9 cellular contexts compared by ENCODE assay signal in genomic region chr2:31980674-31981356, GRCh38. TPM values are rescaled to one million over a fixed set of nuclear protein-coding genes. Genes with fewer than 3 reads are reported as not detected.
DNase-seq lines count a peak whose midpoint lies in the region; ATAC-seq lines count a peak whose summit lies in the region.
"Had no signal": no experiment of that assay in that cellular context is flagged by ENCODE, and none has a peak within 500 bp of the region (broad histone marks: within the 10 kb centered on the region; RNA-seq: fewer than 3 reads in every experiment).

No MANE protein-coding gene starts in this region.

- POLR2A ChIA-PET in CD8-positive, alpha-beta memory T cell (lab: Charles Lee): no interaction called here

- H3K27ac ChIP-seq in CD8-positive, alpha-beta memory T cell (ENCODE audit: low read depth, low read length): no peak overlapping the region

- H3K27me3 Mint-ChIP-seq in CD8-positive, alpha-beta memory T cell: no peaks in the 10 kb centered on the region

- CTCF ChIA-PET in CD8-positive, alpha-beta memory T cell (lab: Charles Lee): no interaction called here

- H3K9me3 Mint-ChIP-seq in CD8-positive, alpha-beta memory T cell: no peaks in the 10 kb centered on the region

- H3K36me3 Mint-ChIP-seq in CD8-positive, alpha-beta memory T cell: peaks cover 0 to 10% (median 9%) of the 10 kb centered on the region in 3 donors

- no peaks in the 10 kb centered on the region for H3K36me3 ChIP-seq in CD8-positive, alpha-beta memory T cell (ENCODE audit: insufficient read depth, low read length)

- H3K4me3 ChIP-seq in CD8-positive, alpha-beta memory T cell (ENCODE audit: low read length): no peak overlapping the region
- H3K4me3 ChIP-seq: lung had no signal

- peaks cover 15% of the 10 kb centered on the region for H3K4me1 ChIP-seq in CD8-positive, alpha-beta memory T cell (ENCODE audit: insufficient read depth, low read length)

- H3K27me3 ChIP-seq in CD8-positive, alpha-beta memory T cell (ENCODE audit: insufficient read depth, low read length, poor library complexity, severe bottlenecking): no peaks in the 10 kb centered on the region

- H3K4me3 Mint-ChIP-seq in CD8-positive, alpha-beta memory T cell: peak overlapping the region in 3 of 7 donors; percentile 5 to 29 (median 10)

- DNase-seq in CD8-positive, alpha-beta memory T cell: peak in 1 of 5 donors; percentile 26
- DNase-seq in SIG-M5 (lab: John Stamatoyannopoulos, UW) (peak; percentile 50), globus pallidus (ENCODE audit: low spot score) (peak; percentile 17), mucosa of gallbladder (ENCODE audit: low spot score) (no peak), HK-2 (ENCODE audit: unreplicated experiment) (no peak), middle frontal gyrus (ENCODE audit: extremely low spot score, low spot score) (no peak)

- ATAC-seq in GM19035 (IDR thresholded peaks at IDR 0.05; ENCODE audit: unreplicated experiment): peak; percentile 99
- peak; percentile 98 for ATAC-seq in HG03064 (IDR thresholded peaks at IDR 0.05; ENCODE audit: low read depth, unreplicated experiment)

- H3K9me3 ChIP-seq in CD8-positive, alpha-beta memory T cell (ENCODE audit: low read length): no peaks in the 10 kb centered on the region

- peak overlapping the region; percentile 1 to 80 (median 44) for H3K27ac Mint-ChIP-seq in CD8-positive, alpha-beta memory T cell

- peaks cover 33 to 53% (median 41%) of the 10 kb centered on the region in 3 donors for H3K4me1 Mint-ChIP-seq in CD8-positive, alpha-beta memory T cell

RNA-seq across cellular contexts. Expression of gene MEMO1, which starts 30.0 kb away (rescaled TPM):
- total RNA-seq in CD8-positive, alpha-beta memory T cell: 10 to 100 TPM; 73.8 to 78.6 TPM
- polyA plus RNA-seq in CD8-positive, alpha-beta memory T cell: 27.7 TPM
- 31.5 TPM for total RNA-seq in mucosa of gallbladder

RNA-seq across cellular contexts. Expression of gene DPY30, which starts 58.8 kb away (rescaled TPM):
- total RNA-seq in CD8-positive, alpha-beta memory T cell: 10 to 100 TPM; 78.2 to 82.7 TPM
- polyA plus RNA-seq in CD8-positive, alpha-beta memory T cell: 155 TPM
- total RNA-seq in mucosa of gallbladder: 65.1 TPM

Comparison
In these comparisons a context has a peak if more than half of its experiments do, and no peak if none do; other contexts are left out.
1. DNase-seq: peak in SIG-M5 (single experiment) and globus pallidus (single experiment); none in mucosa of gallbladder (single experiment), HK-2 (single experiment) and middle frontal gyrus (single experiment).